Comparison of ENCODE assay signal across 1 cellular context in genomic region chr19:10838377-10838776, GRCh38.
TF ChIP-seq lines count a peak whose summit lies in the region.

No MANE protein-coding gene starts in this region.

TF ChIP-seq in H1, 55 proteins besides CTCF, POLR2A, EP300 and RAD21:
- TF ChIP-seq TBP (IDR thresholded peaks at IDR 0.05; ENCODE audit: low read depth, low read length) = peak; percentile 65
- peak; percentile 19; the same call in 1 of the 2 replicates for TF ChIP-seq POLR2AphosphoS5 (IDR thresholded peaks at IDR 0.05; ENCODE audit: low read depth, low read length)
- TF ChIP-seq FOSL1 (IDR thresholded peaks at IDR 0.05; ENCODE audit: insufficient read depth, low read depth, low read length) = no peak
- no peak for TF ChIP-seq SRF (IDR thresholded peaks at IDR 0.05; ENCODE audit: low read depth, low read length)
- peak; percentile 91 for TF ChIP-seq TAF7 (optimal IDR thresholded peaks at IDR 0.05; ENCODE audit: borderline replicate concordance, low read depth, low read length)
- no peak for TF ChIP-seq EGR1 (IDR thresholded peaks at IDR 0.05; ENCODE audit: borderline replicate concordance, low read depth, low read length)
